In genomic region chr16:85969159-85969558, GRCh38 we compare ENCODE assay signal across 11 cellular contexts.
DNase-seq lines count a peak whose midpoint lies in the region; ATAC-seq and TF ChIP-seq lines count a peak whose summit lies in the region.
"Had no signal": no experiment of that assay in that cellular context is flagged by ENCODE, and none has a peak within 500 bp of the region (broad histone marks: within the 10 kb centered on the region; RNA-seq: fewer than 3 reads in every experiment).

No MANE protein-coding gene starts in this region.

- no peaks in the 10 kb centered on the region for H3K9me3 ChIP-seq in naive thymus-derived CD4-positive, alpha-beta T cell (ENCODE audit: control insufficient read depth in 2 of 3, low read length in 3 of 3)

- no peak overlapping the region for H3K27ac ChIP-seq in naive thymus-derived CD4-positive, alpha-beta T cell (ENCODE audit: low read depth, low read length)
- H3K27ac ChIP-seq: cardiac muscle cell had no signal

- CTCF ChIA-PET in naive thymus-derived CD4-positive, alpha-beta T cell (lab: Charles Lee) = no interaction called here

- H3K36me3 ChIP-seq in naive thymus-derived CD4-positive, alpha-beta T cell (ENCODE audit: control insufficient read depth in 2 of 3, insufficient read depth in 3 of 3, low read length in 3 of 3) = no peaks in the 10 kb centered on the region
- H3K36me3 ChIP-seq: cardiac muscle cell had no signal

- DNase-seq in AG08396 (ENCODE audit: low spot score) = peak; percentile 50
- DNase-seq in activated T-helper 2 cell treated with anti-CD3 and anti-CD28 coated beads, Interferon-gamma antibody, Interleukin-2, Interleukin-4, amounts not matched to agents 10 μg/mL and 5 μg/mL and 100 μg/mL, durations not matched to agents 14 hours and 24 hours and 36 hours (ENCODE audit: low spot score) = no peak
- DNase-seq in mesothelial cell of epicardium (ENCODE audit: low spot score in 2 of 2, unreplicated experiment in 2 of 2) = no peak
- DNase-seq in naive thymus-derived CD8-positive, alpha-beta T cell = no peak
- no peak for DNase-seq in naive thymus-derived CD4-positive, alpha-beta T cell
- DNase-seq in T1000 (lab: John Stamatoyannopoulos, UW) = no peak
- DNase-seq: NCI-H1092 had no signal

- peak overlapping the region; percentile 4 for H3K27ac Mint-ChIP-seq in activated T-helper 2 cell treated with anti-CD3 and anti-CD28 coated beads, Interferon-gamma antibody, Interleukin-2, Interleukin-4, amounts not matched to agents 10 μg/mL and 5 μg/mL and 100 μg/mL, durations not matched to agents 14 hours and 24 hours and 36 hours
- peak overlapping the region; percentile 86 for H3K27ac Mint-ChIP-seq in mesothelial cell of epicardium
- H3K27ac Mint-ChIP-seq in naive thymus-derived CD8-positive, alpha-beta T cell = peak overlapping the region in 4 of 10 donors; percentile 1 to 58 (median 30)
- peak overlapping the region in 1 of 9 donors; percentile 20 for H3K27ac Mint-ChIP-seq in naive thymus-derived CD4-positive, alpha-beta T cell
- H3K27ac Mint-ChIP-seq: GM23338 had no signal

- TF ChIP-seq CTCF in mesothelial cell of epicardium (IDR thresholded peaks at IDR 0.05; ENCODE audit: unreplicated experiment) = no peak

- peak overlapping the region; percentile 43; the same call in 1 of the 2 replicates for H3K4me3 ChIP-seq in GM08714 (ENCODE audit: low read length)
- H3K4me3 ChIP-seq in naive thymus-derived CD4-positive, alpha-beta T cell (ENCODE audit: low read length) = no peak overlapping the region
- H3K4me3 ChIP-seq: cardiac muscle cell, GM23338 had no signal

- no peak overlapping the region for H3K4me3 Mint-ChIP-seq in activated T-helper 2 cell treated with anti-CD3 and anti-CD28 coated beads, Interferon-gamma antibody, Interleukin-2, Interleukin-4, amounts not matched to agents 10 μg/mL and 5 μg/mL and 100 μg/mL, durations not matched to agents 14 hours and 24 hours and 36 hours (ENCODE audit: low read depth)
- H3K4me3 Mint-ChIP-seq in mesothelial cell of epicardium = no peak overlapping the region
- no peak overlapping the region for H3K4me3 Mint-ChIP-seq in naive thymus-derived CD8-positive, alpha-beta T cell
- no peak overlapping the region for H3K4me3 Mint-ChIP-seq in naive thymus-derived CD4-positive, alpha-beta T cell
- H3K4me3 Mint-ChIP-seq: GM23338 had no signal

- peaks cover 25% of the 10 kb centered on the region for H3K4me1 Mint-ChIP-seq in activated T-helper 2 cell treated with anti-CD3 and anti-CD28 coated beads, Interferon-gamma antibody, Interleukin-2, Interleukin-4, amounts not matched to agents 10 μg/mL and 5 μg/mL and 100 μg/mL, durations not matched to agents 14 hours and 24 hours and 36 hours (ENCODE audit: low read depth)
- H3K4me1 Mint-ChIP-seq in mesothelial cell of epicardium = peaks cover 53% of the 10 kb centered on the region
- peaks cover 7 to 33% (median 11%) of the 10 kb centered on the region in 4 donors for H3K4me1 Mint-ChIP-seq in naive thymus-derived CD8-positive, alpha-beta T cell
- H3K4me1 Mint-ChIP-seq in naive thymus-derived CD4-positive, alpha-beta T cell = peaks cover 0 to 11% (median 6%) of the 10 kb centered on the region in 7 donors

- intact Hi-C loops in activated T-helper 2 cell treated with anti-CD3 and anti-CD28 coated beads, Interferon-gamma antibody, Interleukin-2, Interleukin-4, amounts not matched to agents 10 μg/mL and 5 μg/mL and 100 μg/mL, durations not matched to agents 14 hours and 24 hours and 36 hours (cut with micrococcal nuclease) = no loop called here
- intact Hi-C loops in naive thymus-derived CD4-positive, alpha-beta T cell (cut with micrococcal nuclease) = no loop called here

- peaks cover 2% of the 10 kb centered on the region for H3K27me3 Mint-ChIP-seq in activated T-helper 2 cell treated with anti-CD3 and anti-CD28 coated beads, Interferon-gamma antibody, Interleukin-2, Interleukin-4, amounts not matched to agents 10 μg/mL and 5 μg/mL and 100 μg/mL, durations not matched to agents 14 hours and 24 hours and 36 hours (ENCODE audit: low read depth)
- H3K27me3 Mint-ChIP-seq in mesothelial cell of epicardium (ENCODE audit: low read depth) = no peaks in the 10 kb centered on the region
- H3K27me3 Mint-ChIP-seq in naive thymus-derived CD8-positive, alpha-beta T cell = peaks cover 0 to 1% (median 0%) of the 10 kb centered on the region in 5 donors
- H3K27me3 Mint-ChIP-seq in naive thymus-derived CD4-positive, alpha-beta T cell = no peaks in the 10 kb centered on the region

- POLR2A ChIA-PET in naive thymus-derived CD8-positive, alpha-beta T cell (lab: Charles Lee) = no interaction called here
- POLR2A ChIA-PET in naive thymus-derived CD4-positive, alpha-beta T cell (lab: Charles Lee) = no interaction called here

- ATAC-seq in naive thymus-derived CD8-positive, alpha-beta T cell = no peak
- no peak for ATAC-seq in HG03378 (IDR thresholded peaks at IDR 0.05; ENCODE audit: unreplicated experiment)
- ATAC-seq in naive thymus-derived CD4-positive, alpha-beta T cell = no peak

- no peaks in the 10 kb centered on the region for H3K36me3 Mint-ChIP-seq in activated T-helper 2 cell treated with anti-CD3 and anti-CD28 coated beads, Interferon-gamma antibody, Interleukin-2, Interleukin-4, amounts not matched to agents 10 μg/mL and 5 μg/mL and 100 μg/mL, durations not matched to agents 14 hours and 24 hours and 36 hours (ENCODE audit: low read depth)
- H3K36me3 Mint-ChIP-seq in mesothelial cell of epicardium = no peaks in the 10 kb centered on the region
- H3K36me3 Mint-ChIP-seq in naive thymus-derived CD8-positive, alpha-beta T cell = no peaks in the 10 kb centered on the region
- H3K36me3 Mint-ChIP-seq in naive thymus-derived CD4-positive, alpha-beta T cell = peaks cover 0 to 2% (median 0%) of the 10 kb centered on the region in 5 donors

- no peaks in the 10 kb centered on the region for H3K27me3 ChIP-seq in naive thymus-derived CD4-positive, alpha-beta T cell (ENCODE audit: control insufficient read depth in 2 of 2, insufficient read depth in 2 of 2, low read length in 2 of 2)
- H3K27me3 ChIP-seq: cardiac muscle cell had no signal

- peaks cover 10% of the 10 kb centered on the region for H3K9me3 Mint-ChIP-seq in activated T-helper 2 cell treated with anti-CD3 and anti-CD28 coated beads, Interferon-gamma antibody, Interleukin-2, Interleukin-4, amounts not matched to agents 10 μg/mL and 5 μg/mL and 100 μg/mL, durations not matched to agents 14 hours and 24 hours and 36 hours
- H3K9me3 Mint-ChIP-seq in mesothelial cell of epicardium = no peaks in the 10 kb centered on the region
- H3K9me3 Mint-ChIP-seq in naive thymus-derived CD8-positive, alpha-beta T cell = no peaks in the 10 kb centered on the region
- H3K9me3 Mint-ChIP-seq in naive thymus-derived CD4-positive, alpha-beta T cell = peaks cover 0 to 11% (median 0%) of the 10 kb centered on the region in 11 donors

- H3K4me1 ChIP-seq in naive thymus-derived CD4-positive, alpha-beta T cell (ENCODE audit: control insufficient read depth in 2 of 2, insufficient read depth in 2 of 2, low read length in 2 of 2) = no peaks in the 10 kb centered on the region
